In genomic region chrX:130994671-130995070, GRCh38 we compare ENCODE assay signal across 9 cellular contexts.
DNase-seq lines count a peak whose midpoint lies in the region; ATAC-seq, FAIRE-seq and TF ChIP-seq lines count a peak whose summit lies in the region.
"Had no signal": no experiment of that assay in that cellular context is flagged by ENCODE, and none has a peak within 500 bp of the region (broad histone marks: within the 10 kb centered on the region; RNA-seq: fewer than 3 reads in every experiment).

No MANE protein-coding gene starts in this region.

- no peak overlapping the region for H3K4me3 ChIP-seq in A549
- H3K4me3 ChIP-seq in GM06990 (replicated peaks; ENCODE audit: low read depth, low read length): no peak overlapping the region

- TF ChIP-seq RAD21 in A549 (conservative IDR thresholded peaks at IDR 0.05 in 1 of 2, IDR thresholded peaks at IDR 0.05 in 1 of 2): peak; percentile 40 to 44; a peak in 4 of 5 replicates

- TF ChIP-seq CTCF in A549 (IDR thresholded peaks at IDR 0.05) (peak; percentile 45), GM06990 (IDR thresholded peaks at IDR 0.05; ENCODE audit: insufficient read depth, low read length, poor library complexity, severe bottlenecking) (peak; percentile 66)

- DNase-seq in A549 (ENCODE audit: low read depth in 1 of 2, low spot score in 1 of 2): peak; percentile 16 to 21
- DNase-seq in GM06990 (ENCODE audit: extremely low read depth, insufficient read length): no peak
- peak; percentile 8 for DNase-seq in NOMO-1 treated with DMSO at 0.1 percent for 48 hours (lab: John Stamatoyannopoulos, UW; ENCODE audit: unreplicated experiment)
- peak; percentile 4 to 47 for DNase-seq in erythroblast (lab: John Stamatoyannopoulos, UW)
- DNase-seq in stimulated activated naive CD8-positive, alpha-beta T cell treated with anti-CD3 and anti-CD28 coated beads, Interleukin-15, Interleukin-2, amounts not matched to agents 100 U/mL and 50 U/mL, for 24 hours: peak; percentile 13
- no peak for DNase-seq in urothelium cell line (ENCODE audit: low spot score)
- DNase-seq in middle frontal gyrus (ENCODE audit: extremely low spot score, low spot score): no peak
- DNase-seq: activated naive CD8-positive, alpha-beta T cell treated with anti-CD3 and anti-CD28 coated beads, Interleukin-2, amount 10 ng/mL, durations not matched to agents 7 days and 5 days had no signal

- CTCF ChIA-PET in A549 (lab: Yijun Ruan, JAX): interaction anchor here (0.7 to 2.7 kb wide), 15 partner anchors 8 to 681 kb away, joined by 3 to 17 read pairs (median 4); no protein-coding TSS in a partner anchor

- ATAC-seq in A549 (peak in 1 of 2 experiments; percentile 53; a peak in 2 of 6 replicates), HG02884 (IDR thresholded peaks at IDR 0.05; ENCODE audit: unreplicated experiment) (no peak)
- ATAC-seq in stimulated activated naive CD8-positive, alpha-beta T cell treated with anti-CD3 and anti-CD28 coated beads, Interleukin-15, Interleukin-2, amounts not matched to agents 100 U/mL and 50 U/mL, for 24 hours: no peak

- no peak for TF ChIP-seq EP300 in A549 (IDR thresholded peaks at IDR 0.05)

- 37% methylated on average over 6 of the region's 8 CpGs for WGBS in A549 (ENCODE audit: missing lambda C conversion rate)

- no peak for TF ChIP-seq POLR2A in A549 (IDR thresholded peaks at IDR 0.05; ENCODE audit: low read length)
- no peak for TF ChIP-seq POLR2A in erythroblast (IDR thresholded peaks at IDR 0.05; ENCODE audit: low read length)

- no peaks in the 10 kb centered on the region for H3K9me3 ChIP-seq in A549

- no peaks in the 10 kb centered on the region for H3K36me3 ChIP-seq in GM06990 (ENCODE audit: control insufficient read depth, insufficient read depth, low read length)

- no peak overlapping the region for H3K27ac ChIP-seq in A549

- H3K4me1 ChIP-seq in A549: no peaks in the 10 kb centered on the region

- no peak overlapping the region for H3K4me2 ChIP-seq in A549

- FAIRE-seq in A549 (lab: Jason Lieb, UNC) (no peak), urothelium cell line (lab: Jason Lieb, UNC) (no peak)

- no peaks in the 10 kb centered on the region; the same call in 1 of the 2 replicates for H3K27me3 ChIP-seq in GM06990 (replicated peaks; ENCODE audit: control insufficient read depth, insufficient read depth, low read length)

- POLR2A ChIA-PET in A549 (lab: Yijun Ruan, JAX): no interaction called here

TF ChIP-seq in A549, 52 proteins besides CTCF, POLR2A, EP300 and RAD21:
- TF ChIP-seq SMC3 (IDR thresholded peaks at IDR 0.05) (peak; percentile 44), CBX2 (IDR thresholded peaks at IDR 0.05; ENCODE audit: borderline replicate concordance, low read depth) (no peak), HES2 (IDR thresholded peaks at IDR 0.05) (no peak)

Comparison
In these comparisons a context has a peak if more than half of its experiments do, and no peak if none do; other contexts are left out.
1. DNase-seq: peak in A549 (2 of 2), NOMO-1 treated with DMSO at 0.1 percent for 48 hours (single experiment), erythroblast (2 of 2) and stimulated activated naive CD8-positive, alpha-beta T cell treated with anti-CD3 and anti-CD28 coated beads, Interleukin-15, Interleukin-2, amounts not matched to agents 100 U/mL and 50 U/mL, for 24 hours (single experiment); none in GM06990 (single experiment), urothelium cell line (single experiment) and middle frontal gyrus (single experiment).